15 cellular contexts compared by ENCODE assay signal in the genomic region with DNA sequence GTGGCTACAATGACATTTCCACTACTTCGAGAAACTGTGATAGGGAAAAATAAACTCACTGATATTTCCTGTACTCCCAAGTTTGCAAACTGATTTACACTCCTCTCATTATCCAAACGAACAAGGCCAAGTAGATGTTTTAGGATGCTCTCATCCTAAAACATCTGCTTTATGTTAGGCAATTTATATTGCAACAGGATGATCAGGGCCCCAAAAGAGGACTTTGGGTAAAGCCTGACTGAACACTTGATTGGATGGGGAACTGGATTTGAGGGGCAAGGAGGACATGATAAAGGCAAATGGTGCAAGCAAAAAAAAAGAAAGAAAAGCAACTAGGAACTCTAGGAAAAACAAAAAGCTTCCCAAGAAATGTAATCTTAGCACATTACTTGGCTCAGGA. TPM values are rescaled to one million over a fixed set of nuclear protein-coding genes. Genes with fewer than 3 reads are reported as not detected.
DNase-seq lines count a peak whose midpoint lies in the region; ATAC-seq and TF ChIP-seq lines count a peak whose summit lies in the region.
"Had no signal": no experiment of that assay in that cellular context is flagged by ENCODE, and none has a peak within 500 bp of the region (broad histone marks: within the 10 kb centered on the region; RNA-seq: fewer than 3 reads in every experiment).

No MANE protein-coding gene starts in this region.

- DNase-seq in Caco-2 (no peak), NCI-H128 (lab: John Stamatoyannopoulos, UW; ENCODE audit: unreplicated experiment) (no peak), iPS-NIHi7 (ENCODE audit: extremely low spot score) (no peak), NAMALWA (ENCODE audit: low spot score) (no peak)
- no peak for DNase-seq in natural killer cell treated with Interleukin-12 subunit alpha and Interleukin-12 subunit beta and Interleukin-15 and Interleukin-18, amount 100 ng/mL, for 72 hours (ENCODE audit: low spot score)
- DNase-seq: aorta, COR-L47, dorsolateral prefrontal cortex, HCEC 1CT had no signal

- peaks cover 0 to 28% (median 17%) of the 10 kb centered on the region in 11 experiments; a peak in 15 of 22 replicates for H4K20me1 ChIP-seq in BLaER1 treated with 17β-estradiol and CSF1 and Interleukin-3, amounts not matched to agents 10 nM and 100 nM

- H3K4me3 ChIP-seq in BLaER1 treated with 17β-estradiol and CSF1 and Interleukin-3, amounts not matched to agents 10 nM and 100 nM = no peak overlapping the region
- no peak overlapping the region for H3K4me3 ChIP-seq in Caco-2 (ENCODE audit: low read depth, low read length)
- H3K4me3 ChIP-seq: dorsolateral prefrontal cortex, SK-N-MC had no signal

- H3K4me2 ChIP-seq in BLaER1 treated with 17β-estradiol and CSF1 and Interleukin-3, amounts not matched to agents 10 nM and 100 nM = peak overlapping the region in 10 of 11 experiments; percentile 82 to 98 (median 96); a peak in 18 of 22 replicates

- H3K27ac Mint-ChIP-seq in Caco-2 (ENCODE audit: unreplicated experiment) (no peak overlapping the region), brain (peak overlapping the region; percentile 45 to 94 (median 89))
- H3K27ac Mint-ChIP-seq in natural killer cell treated with Interleukin-12 subunit alpha and Interleukin-12 subunit beta and Interleukin-15 and Interleukin-18, amount 100 ng/mL, for 72 hours = peak overlapping the region in 1 of 2 donors; percentile 2

- CTCF ChIA-PET in Caco-2 (lab: Charles Lee) = interaction anchor here (3.0 kb wide), 1 partner anchor 21 kb away, joined by 13 read pairs; no protein-coding TSS in a partner anchor

- H3K4me1 Mint-ChIP-seq in Caco-2 (ENCODE audit: low read depth, unreplicated experiment) (no peaks in the 10 kb centered on the region), brain (peaks cover 47% of the 10 kb centered on the region)
- peaks cover 5 to 9% of the 10 kb centered on the region in 2 donors for H3K4me1 Mint-ChIP-seq in natural killer cell treated with Interleukin-12 subunit alpha and Interleukin-12 subunit beta and Interleukin-15 and Interleukin-18, amount 100 ng/mL, for 72 hours (ENCODE audit: low read depth in 2 of 2)

- peaks cover 40 to 86% (median 77%) of the 10 kb centered on the region in 10 experiments for H3K4me1 ChIP-seq in BLaER1 treated with 17β-estradiol and CSF1 and Interleukin-3, amounts not matched to agents 10 nM and 100 nM
- H3K4me1 ChIP-seq in Caco-2 = no peaks in the 10 kb centered on the region

- peaks cover 0 to 3% (median 0%) of the 10 kb centered on the region in 11 experiments; a peak in 2 of 22 replicates for H3K9me3 ChIP-seq in BLaER1 treated with 17β-estradiol and CSF1 and Interleukin-3, amounts not matched to agents 10 nM and 100 nM (replicated peaks in 1 of 11)
- H3K9me3 ChIP-seq in Caco-2 = no peaks in the 10 kb centered on the region

- no peaks in the 10 kb centered on the region for H3K27me3 Mint-ChIP-seq in Caco-2 (ENCODE audit: insufficient read depth, unreplicated experiment)
- no peaks in the 10 kb centered on the region for H3K27me3 Mint-ChIP-seq in brain
- H3K27me3 Mint-ChIP-seq in natural killer cell treated with Interleukin-12 subunit alpha and Interleukin-12 subunit beta and Interleukin-15 and Interleukin-18, amount 100 ng/mL, for 72 hours = no peaks in the 10 kb centered on the region

- no TSS peak for BruUV-seq in Caco-2 (replicated peaks; lab: Mats Ljungman, UMichigan)

- H3K36me3 ChIP-seq in BLaER1 treated with 17β-estradiol and CSF1 and Interleukin-3, amounts not matched to agents 10 nM and 100 nM = peaks cover 13 to 26% (median 19%) of the 10 kb centered on the region in 11 experiments; a peak in 17 of 22 replicates
- peaks cover 2% of the 10 kb centered on the region; the same call in 1 of the 2 replicates for H3K36me3 ChIP-seq in Caco-2 (ENCODE audit: control insufficient read depth, insufficient read depth, low read length)

- TF ChIP-seq CTCF in Caco-2 (IDR thresholded peaks at IDR 0.05; ENCODE audit: insufficient read depth in 1 of 2, low read depth in 1 of 2, low read length in 1 of 2, severe bottlenecking in 1 of 2, unreplicated experiment in 1 of 2) = no peak
- no peak for TF ChIP-seq CTCF in brain (conservative IDR thresholded peaks at IDR 0.05)

- peaks cover 0 to 42% (median 6%) of the 10 kb centered on the region in 11 experiments; a peak in 11 of 22 replicates for H3K27me3 ChIP-seq in BLaER1 treated with 17β-estradiol and CSF1 and Interleukin-3, amounts not matched to agents 10 nM and 100 nM
- H3K27me3 ChIP-seq in Caco-2 (replicated peaks; ENCODE audit: control insufficient read depth, insufficient read depth, low read length) = no peaks in the 10 kb centered on the region

- POLR2A ChIA-PET in Caco-2 (lab: Charles Lee) = no interaction called here

- H3K4me3 Mint-ChIP-seq in Caco-2 (ENCODE audit: unreplicated experiment) = peak overlapping the region; percentile 98
- H3K4me3 Mint-ChIP-seq in brain = peak overlapping the region; percentile 10 to 70 (median 17)
- H3K4me3 Mint-ChIP-seq in natural killer cell treated with Interleukin-12 subunit alpha and Interleukin-12 subunit beta and Interleukin-15 and Interleukin-18, amount 100 ng/mL, for 72 hours = peak overlapping the region; percentile 46

- no peak for ATAC-seq in natural killer cell treated with Interleukin-12 subunit alpha and Interleukin-12 subunit beta and Interleukin-15 and Interleukin-18, amount 100 ng/mL, for 72 hours
- no peak for ATAC-seq in HG02763 (IDR thresholded peaks at IDR 0.05; ENCODE audit: unreplicated experiment)
- ATAC-seq: activated CD4-positive, CD25-positive, alpha-beta regulatory T cell treated with anti-CD3 and anti-CD28 coated beads, Interleukin-2, amount 50 U/mL, for 24 hours had no signal

- H3K27ac ChIP-seq in BLaER1 treated with 17β-estradiol and CSF1 and Interleukin-3, amounts not matched to agents 10 nM and 100 nM = peak overlapping the region in 5 of 11 experiments; percentile 26 to 90 (median 69); a peak in 9 of 22 replicates
- H3K27ac ChIP-seq: HL-60, SK-N-MC had no signal

- intact Hi-C loops in Caco-2 (cut with micrococcal nuclease; ENCODE audit: unreplicated experiment) = no loop called here

- H3K9me3 Mint-ChIP-seq in Caco-2 (ENCODE audit: unreplicated experiment) = no peaks in the 10 kb centered on the region
- peaks cover 0 to 2% (median 0%) of the 10 kb centered on the region in 5 experiments for H3K9me3 Mint-ChIP-seq in brain
- H3K9me3 Mint-ChIP-seq in natural killer cell treated with Interleukin-12 subunit alpha and Interleukin-12 subunit beta and Interleukin-15 and Interleukin-18, amount 100 ng/mL, for 72 hours = no peaks in the 10 kb centered on the region

- H3K36me3 Mint-ChIP-seq in Caco-2 (ENCODE audit: insufficient read depth, unreplicated experiment) = peaks cover 11% of the 10 kb centered on the region
- H3K36me3 Mint-ChIP-seq in brain = peaks cover 24% of the 10 kb centered on the region
- no peaks in the 10 kb centered on the region for H3K36me3 Mint-ChIP-seq in natural killer cell treated with Interleukin-12 subunit alpha and Interleukin-12 subunit beta and Interleukin-15 and Interleukin-18, amount 100 ng/mL, for 72 hours

- peak overlapping the region in 4 of 11 experiments; percentile 69 to 88 (median 76); a peak in 6 of 22 replicates for H3K9ac ChIP-seq in BLaER1 treated with 17β-estradiol and CSF1 and Interleukin-3, amounts not matched to agents 10 nM and 100 nM

RNA-seq across cellular contexts. Expression of a gene that starts 2.1 kb away (rescaled TPM):
- total RNA-seq in Caco-2 (2022) = 21.2 and 22.1 TPM in 2 replicates
- 572 TPM for polyA plus RNA-seq in brain (ENCODE audit: insufficient read depth, low read depth, low replicate concordance)
- 10 to 100 TPM in 1 of 2 donors, 1 to 10 TPM in 1; 5.7 to 11.3 TPM for total RNA-seq in natural killer cell treated with Interleukin-12 subunit alpha and Interleukin-12 subunit beta and Interleukin-15 and Interleukin-18, amount 100 ng/mL, for 72 hours

RNA-seq across cellular contexts. Expression of a gene that starts 38.5 kb away (rescaled TPM):
- 31.6 and 32.2 TPM in 2 replicates for total RNA-seq in Caco-2 (2022)
- polyA plus RNA-seq in brain (ENCODE audit: insufficient read depth, low read depth, low replicate concordance) = 41.2 TPM
- total RNA-seq in natural killer cell treated with Interleukin-12 subunit alpha and Interleukin-12 subunit beta and Interleukin-15 and Interleukin-18, amount 100 ng/mL, for 72 hours = 10 to 100 TPM; 75.8 to 99.7 TPM

RNA-seq across cellular contexts. Expression of a gene that starts 46.4 kb away (rescaled TPM):
- 12.2 and 12.5 TPM in 2 replicates for total RNA-seq in Caco-2 (2022)
- 5.6 TPM for polyA plus RNA-seq in brain (ENCODE audit: insufficient read depth, low read depth, low replicate concordance)
- total RNA-seq in natural killer cell treated with Interleukin-12 subunit alpha and Interleukin-12 subunit beta and Interleukin-15 and Interleukin-18, amount 100 ng/mL, for 72 hours = 10 to 100 TPM; 13.8 to 18.4 TPM

Comparison
In these comparisons a context has a peak if more than half of its experiments do, and no peak if none do; other contexts are left out.
1. H3K4me3 Mint-ChIP-seq: peak in every context shown above with its lines; median percentile 98 in Caco-2; 46 in natural killer cell treated with Interleukin-12 subunit alpha and Interleukin-12 subunit beta and Interleukin-15 and Interleukin-18, amount 100 ng/mL, for 72 hours; 17 in brain.